ENCODE assay signal across 8 cellular contexts in the genomic region with DNA sequence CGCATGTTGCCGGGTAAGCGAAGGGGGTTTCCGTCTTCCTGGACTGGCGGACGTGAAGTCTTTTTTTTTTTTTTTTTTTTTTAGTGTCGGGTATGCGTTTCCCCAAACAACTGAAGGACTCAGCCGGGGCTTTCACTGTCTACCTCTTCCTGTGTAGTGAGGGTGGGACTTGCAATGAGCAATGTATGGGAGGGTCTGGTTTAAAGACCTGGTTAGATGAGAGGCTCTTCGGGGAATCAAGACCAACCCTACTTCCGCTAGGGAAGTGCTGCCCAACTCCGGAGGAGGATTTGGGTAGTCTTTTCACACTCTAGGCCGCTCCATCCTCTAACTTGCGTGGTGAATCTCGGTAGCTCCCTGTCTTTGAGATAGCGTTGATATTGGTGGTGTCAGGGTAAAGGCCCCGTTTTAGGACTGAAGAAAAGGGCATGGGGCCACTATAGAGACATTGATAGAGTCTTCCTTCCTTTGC. TPM values are rescaled to one million over a fixed set of nuclear protein-coding genes. Genes with fewer than 3 reads are reported as not detected.
DNase-seq lines count a peak whose midpoint lies in the region; ATAC-seq and TF ChIP-seq lines count a peak whose summit lies in the region.

No MANE protein-coding gene starts in this region.

- peak; percentile 44 for DNase-seq in AG08395 (ENCODE audit: low spot score)
- DNase-seq in NCI-H510A (lab: John Stamatoyannopoulos, UW) = peak; percentile 32
- DNase-seq in activated CD8-positive, alpha-beta T cell treated with anti-CD3 and anti-CD28 coated beads for 36 hours = peak; percentile 84
- peak; percentile 80 for DNase-seq in endodermal cell
- DNase-seq in mucosa of descending colon = peak in 2 of 3 donors; percentile 27 to 58

- H3K27ac Mint-ChIP-seq in activated CD8-positive, alpha-beta T cell treated with anti-CD3 and anti-CD28 coated beads for 36 hours = peak overlapping the region; percentile 92
- peak overlapping the region; percentile 99 for H3K27ac Mint-ChIP-seq in endodermal cell
- H3K27ac Mint-ChIP-seq in stimulated activated memory B cell treated with anti-CD40 and anti-IgM and Interleukin-4, amounts not matched to agents 10 μg/mL and 1 μg/mL and 100 μg/mL, for 72 hours = peak overlapping the region; percentile 100

- CTCF ChIA-PET in activated CD8-positive, alpha-beta T cell treated with anti-CD3 and anti-CD28 coated beads for 36 hours (lab: Charles Lee) = interaction anchor here (0.6 to 3.1 kb wide), 21 partner anchors 8 to 258 kb away, joined by 3 to 32 read pairs (median 5); a partner anchor contains a TSS

- peaks cover 38% of the 10 kb centered on the region for H3K36me3 Mint-ChIP-seq in activated CD8-positive, alpha-beta T cell treated with anti-CD3 and anti-CD28 coated beads for 36 hours (ENCODE audit: low read depth)
- peaks cover 9% of the 10 kb centered on the region for H3K36me3 Mint-ChIP-seq in endodermal cell (ENCODE audit: low read depth)
- H3K36me3 Mint-ChIP-seq in stimulated activated memory B cell treated with anti-CD40 and anti-IgM and Interleukin-4, amounts not matched to agents 10 μg/mL and 1 μg/mL and 100 μg/mL, for 72 hours = peaks cover 15% of the 10 kb centered on the region

- H3K27me3 Mint-ChIP-seq in activated CD8-positive, alpha-beta T cell treated with anti-CD3 and anti-CD28 coated beads for 36 hours = no peaks in the 10 kb centered on the region
- no peaks in the 10 kb centered on the region for H3K27me3 Mint-ChIP-seq in endodermal cell (ENCODE audit: insufficient read depth)
- H3K27me3 Mint-ChIP-seq in stimulated activated memory B cell treated with anti-CD40 and anti-IgM and Interleukin-4, amounts not matched to agents 10 μg/mL and 1 μg/mL and 100 μg/mL, for 72 hours = no peaks in the 10 kb centered on the region

- no peaks in the 10 kb centered on the region for H3K27me3 ChIP-seq in endodermal cell (ENCODE audit: control insufficient read depth, insufficient read depth, low read length, poor library complexity, severe bottlenecking)

- no peaks in the 10 kb centered on the region for H3K9me3 ChIP-seq in endodermal cell (ENCODE audit: control insufficient read depth, low read length)
- H3K9me3 ChIP-seq in mucosa of descending colon = no peaks in the 10 kb centered on the region

- intact Hi-C loops in activated CD8-positive, alpha-beta T cell treated with anti-CD3 and anti-CD28 coated beads for 36 hours (cut with micrococcal nuclease) = loop anchor here (2.0 kb wide), 1 partner anchor 19 kb away; no protein-coding TSS in a partner anchor
- intact Hi-C loops in mucosa of descending colon (cut with DNase I, micrococcal nuclease) = no loop called here

- TF ChIP-seq CTCF in activated CD8-positive, alpha-beta T cell treated with anti-CD3 and anti-CD28 coated beads for 36 hours (IDR thresholded peaks at IDR 0.05) = no peak
- TF ChIP-seq CTCF in endodermal cell (conservative IDR thresholded peaks at IDR 0.05) = no peak
- no peak for TF ChIP-seq CTCF in mucosa of descending colon (IDR thresholded peaks at IDR 0.05)

- POLR2A ChIA-PET in activated CD8-positive, alpha-beta T cell treated with anti-CD3 and anti-CD28 coated beads for 36 hours (lab: Charles Lee) = interaction anchor here (1.0 to 3.1 kb wide), 12 partner anchors 8 to 94 kb away, joined by 3 to 28 read pairs (median 4); no protein-coding TSS in a partner anchor

- ATAC-seq in GM18508 (IDR thresholded peaks at IDR 0.05; ENCODE audit: insufficient read depth, unreplicated experiment) (peak; percentile 27), HG03060 (IDR thresholded peaks at IDR 0.05; ENCODE audit: low read depth, unreplicated experiment) (peak; percentile 25), mucosa of descending colon (peak; percentile 60)
- ATAC-seq in activated CD8-positive, alpha-beta T cell treated with anti-CD3 and anti-CD28 coated beads for 36 hours = peak; percentile 79
- peak; percentile 72 for ATAC-seq in stimulated activated memory B cell treated with anti-CD40 and anti-IgM and Interleukin-4, amounts not matched to agents 10 μg/mL and 1 μg/mL and 100 μg/mL, for 72 hours

- peaks cover 20% of the 10 kb centered on the region for H3K36me3 ChIP-seq in endodermal cell (ENCODE audit: control insufficient read depth, insufficient read depth, low read length)
- no peaks in the 10 kb centered on the region for H3K36me3 ChIP-seq in mucosa of descending colon (ENCODE audit: low read depth)

- H3K9me3 Mint-ChIP-seq in activated CD8-positive, alpha-beta T cell treated with anti-CD3 and anti-CD28 coated beads for 36 hours = no peaks in the 10 kb centered on the region
- H3K9me3 Mint-ChIP-seq in endodermal cell = no peaks in the 10 kb centered on the region
- no peaks in the 10 kb centered on the region for H3K9me3 Mint-ChIP-seq in stimulated activated memory B cell treated with anti-CD40 and anti-IgM and Interleukin-4, amounts not matched to agents 10 μg/mL and 1 μg/mL and 100 μg/mL, for 72 hours

- peak overlapping the region; percentile 98 for H3K9ac ChIP-seq in endodermal cell (ENCODE audit: extremely low read depth, low read length, poor library complexity, severe bottlenecking)

- peak overlapping the region; percentile 81 for H3K4me3 Mint-ChIP-seq in activated CD8-positive, alpha-beta T cell treated with anti-CD3 and anti-CD28 coated beads for 36 hours
- peak overlapping the region; percentile 97 for H3K4me3 Mint-ChIP-seq in endodermal cell
- peak overlapping the region; percentile 95 for H3K4me3 Mint-ChIP-seq in stimulated activated memory B cell treated with anti-CD40 and anti-IgM and Interleukin-4, amounts not matched to agents 10 μg/mL and 1 μg/mL and 100 μg/mL, for 72 hours

- WGBS in endodermal cell (ENCODE audit: insufficient coverage in 1 of 2, insufficient read length in 1 of 2), 2 experiments = 0% methylated on average over 4 to 17 of the region's 17 CpGs

- H3K4me3 ChIP-seq in endodermal cell (ENCODE audit: low read length) (peak overlapping the region; percentile 91), mucosa of descending colon (peak overlapping the region; percentile 72)

- peaks cover 43% of the 10 kb centered on the region for H3K4me1 Mint-ChIP-seq in activated CD8-positive, alpha-beta T cell treated with anti-CD3 and anti-CD28 coated beads for 36 hours (ENCODE audit: low read depth)
- H3K4me1 Mint-ChIP-seq in endodermal cell = peaks cover 18% of the 10 kb centered on the region
- peaks cover 56% of the 10 kb centered on the region for H3K4me1 Mint-ChIP-seq in stimulated activated memory B cell treated with anti-CD40 and anti-IgM and Interleukin-4, amounts not matched to agents 10 μg/mL and 1 μg/mL and 100 μg/mL, for 72 hours

- H3K27ac ChIP-seq in endodermal cell (ENCODE audit: low read depth, low read length) = peak overlapping the region; percentile 96

- no peaks in the 10 kb centered on the region for H3K4me1 ChIP-seq in endodermal cell (ENCODE audit: control insufficient read depth, insufficient read depth, low read length)
- H3K4me1 ChIP-seq in mucosa of descending colon (ENCODE audit: low read depth) = peaks cover 18% of the 10 kb centered on the region

RNA-seq across cellular contexts. Expression of a gene that starts 0.8 kb away (rescaled TPM):
- 100 to 1,000 TPM; 229 to 238 TPM for total RNA-seq in activated CD8-positive, alpha-beta T cell treated with anti-CD3 and anti-CD28 coated beads for 36 hours
- total RNA-seq in endodermal cell (100 to 1,000 TPM; 198 to 210 TPM), mucosa of descending colon (100 to 1,000 TPM; 137 to 152 (median 138) TPM)
- 106 TPM for polyA plus RNA-seq in endodermal cell (2013, experiment 1 of 2)
- 111 TPM for polyA plus RNA-seq in endodermal cell (2013, experiment 2 of 2)

Comparison
In these comparisons a context has a peak if more than half of its experiments do, and no peak if none do; other contexts are left out.
1. Peak in every context shown above with its lines: DNase-seq, ATAC-seq, H3K4me3 ChIP-seq and H3K27ac ChIP-seq.
2. DNase-seq: peak in every context shown above with its lines; median percentile 84 in activated CD8-positive, alpha-beta T cell treated with anti-CD3 and anti-CD28 coated beads for 36 hours; 80 in endodermal cell; 44 in AG08395; 42 in mucosa of descending colon; 32 in NCI-H510A.
3. ATAC-seq: peak in every context shown above with its lines; median percentile 79 in activated CD8-positive, alpha-beta T cell treated with anti-CD3 and anti-CD28 coated beads for 36 hours; 72 in stimulated activated memory B cell treated with anti-CD40 and anti-IgM and Interleukin-4, amounts not matched to agents 10 μg/mL and 1 μg/mL and 100 μg/mL, for 72 hours; 60 in mucosa of descending colon; 27 in GM18508; 25 in HG03060.